Comparison of ENCODE assay signal across 3 cellular contexts in the genomic region with DNA sequence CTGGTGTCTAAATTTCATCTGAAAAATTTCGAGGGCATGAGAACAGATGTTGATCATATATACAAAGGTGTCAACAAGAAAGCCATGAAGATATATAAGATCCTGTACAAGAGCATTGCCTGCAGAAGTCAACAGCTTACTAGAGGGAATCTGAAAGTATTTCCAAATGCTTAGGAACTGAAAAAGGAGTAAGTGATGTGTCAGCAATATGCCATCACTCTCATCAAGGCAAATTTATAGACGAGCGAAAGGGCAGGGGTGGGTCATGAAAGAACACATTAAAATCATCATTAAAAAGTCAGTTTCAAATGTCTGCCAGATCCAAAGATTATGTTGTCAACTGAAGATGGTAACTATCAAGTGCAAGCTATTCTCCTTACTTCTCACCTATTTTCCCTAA.
A peak's percentile ranks its signal among the peaks of the same experiment; 100 is the strongest.
TF ChIP-seq lines count a peak whose summit lies in the region.

No MANE protein-coding gene starts in this region.

TF ChIP-seq in A549, 52 proteins besides CTCF, POLR2A, EP300 and RAD21:
- TF ChIP-seq MAFK (IDR thresholded peaks at IDR 0.05; ENCODE audit: partially characterized antibody) (peak; percentile 80), EHF (CRISPR knock-in tag; IDR thresholded peaks at IDR 0.05) (no peak)
TF ChIP-seq in A549: peak in this region for 1.

TF ChIP-seq in IMR-90, 13 proteins besides CTCF, POLR2A, EP300 and RAD21:
- TF ChIP-seq, protein P1, sequence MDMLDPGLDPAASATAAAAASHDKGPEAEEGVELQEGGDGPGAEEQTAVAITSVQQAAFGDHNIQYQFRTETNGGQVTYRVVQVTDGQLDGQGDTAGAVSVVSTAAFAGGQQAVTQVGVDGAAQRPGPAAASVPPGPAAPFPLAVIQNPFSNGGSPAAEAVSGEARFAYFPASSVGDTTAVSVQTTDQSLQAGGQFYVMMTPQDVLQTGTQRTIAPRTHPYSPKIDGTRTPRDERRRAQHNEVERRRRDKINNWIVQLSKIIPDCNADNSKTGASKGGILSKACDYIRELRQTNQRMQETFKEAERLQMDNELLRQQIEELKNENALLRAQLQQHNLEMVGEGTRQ (IDR thresholded peaks at IDR 0.05; ENCODE audit: low read depth, low read length) = no peak
- TF ChIP-seq MAFK (IDR thresholded peaks at IDR 0.05; ENCODE audit: low read depth, low read length) (peak; percentile 86), CEBPB (IDR thresholded peaks at IDR 0.05; ENCODE audit: low read depth, low read length) (no peak), BHLHE40 (IDR thresholded peaks at IDR 0.05; ENCODE audit: low read depth, low read length) (no peak), MXI1 (IDR thresholded peaks at IDR 0.05; ENCODE audit: borderline replicate concordance, low read depth, low read length) (no peak), SMC3 (IDR thresholded peaks at IDR 0.05; ENCODE audit: low read depth, low read length) (no peak)
TF ChIP-seq in IMR-90: peak in this region for 1.

TF ChIP-seq in H1, 55 proteins besides CTCF, POLR2A, EP300 and RAD21:
- TF ChIP-seq BCL11A (IDR thresholded peaks at IDR 0.05; ENCODE audit: low read depth in 2 of 2, low read length in 2 of 2) (no peak), MAFK (IDR thresholded peaks at IDR 0.05; ENCODE audit: low read depth, low read length) (peak; percentile 66; the same call in 1 of the 2 replicates), HDAC6 (IDR thresholded peaks at IDR 0.05; ENCODE audit: low read depth, low read length) (no peak)
